ENCODE assay signal across 27 cellular contexts in the genomic region with DNA sequence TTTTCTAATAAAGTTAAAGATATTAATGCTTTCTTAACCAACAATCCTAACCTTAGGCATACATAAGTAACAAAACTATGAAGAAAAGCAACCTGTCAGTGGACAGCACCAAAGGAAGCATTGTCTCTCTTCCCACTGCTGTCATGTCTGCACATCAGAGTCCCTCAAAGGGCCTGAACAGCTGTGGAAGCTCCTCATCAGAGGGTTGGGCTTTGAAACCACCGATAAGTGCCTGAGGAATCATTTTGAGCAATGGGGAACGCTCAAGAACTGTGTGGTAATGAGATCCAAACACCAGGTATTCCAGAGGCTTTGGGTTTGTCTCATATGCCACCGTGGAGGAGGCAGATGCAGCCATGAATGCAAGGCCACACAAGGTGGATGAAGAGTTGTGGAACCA.
"Had no signal": no experiment of that assay in that cellular context is flagged by ENCODE, and none has a peak within 500 bp of the region (broad histone marks: within the 10 kb centered on the region; RNA-seq: fewer than 3 reads in every experiment).

No MANE protein-coding gene starts in this region.

- H3K9me3 ChIP-seq: left lung, pancreas, prostate gland, spleen, suprapubic skin, thoracic aorta, tibial artery, upper lobe of right lung had no signal

- H3K4me3 ChIP-seq: left lung, lung, pancreas, prostate gland, spleen, suprapubic skin, thoracic aorta, tibial artery, upper lobe of right lung had no signal

- FAIRE-seq: islet of Langerhans, small intestine, urothelium cell line had no signal

- H3K36me3 ChIP-seq: left lung, pancreas, prostate gland, spleen, suprapubic skin, thoracic aorta, tibial artery, upper lobe of right lung had no signal

- DNase-seq: hypothalamus; immature natural killer cell; kidney; left colon; left lung; mesendoderm; naive thymus-derived CD8-positive, alpha-beta T cell; nucleus accumbens; pancreas; posterior cingulate gyrus; retina; right cardiac atrium; small intestine; spleen; stimulated activated CD4-positive, alpha-beta T cell treated with anti-CD3 and anti-CD28 coated beads, Interleukin-4, amount 100 ng/mL, for 24 hours; stimulated activated naive CD4-positive, alpha-beta T cell; tibial artery; trophoblast cell; upper lobe of right lung had no signal

- H3K27me3 ChIP-seq: left lung, pancreas, spleen, suprapubic skin, tibial artery, upper lobe of right lung had no signal

- ATAC-seq: left colon; left lung; naive thymus-derived CD8-positive, alpha-beta T cell; pancreas; right cardiac atrium; sciatic nerve; stimulated activated effector memory CD8-positive, alpha-beta T cell treated with anti-CD3 and anti-CD28 coated beads, Interleukin-12 subunit alpha, Interleukin-12 subunit beta, amount 100 ng/mL, for 72 hours; upper lobe of right lung had no signal

- H3K4me1 ChIP-seq: pancreas, prostate gland had no signal

- H3K27ac ChIP-seq: left lung, pancreas, prostate gland, spleen, suprapubic skin, thoracic aorta, tibial artery, upper lobe of right lung had no signal
